In the genomic region with DNA sequence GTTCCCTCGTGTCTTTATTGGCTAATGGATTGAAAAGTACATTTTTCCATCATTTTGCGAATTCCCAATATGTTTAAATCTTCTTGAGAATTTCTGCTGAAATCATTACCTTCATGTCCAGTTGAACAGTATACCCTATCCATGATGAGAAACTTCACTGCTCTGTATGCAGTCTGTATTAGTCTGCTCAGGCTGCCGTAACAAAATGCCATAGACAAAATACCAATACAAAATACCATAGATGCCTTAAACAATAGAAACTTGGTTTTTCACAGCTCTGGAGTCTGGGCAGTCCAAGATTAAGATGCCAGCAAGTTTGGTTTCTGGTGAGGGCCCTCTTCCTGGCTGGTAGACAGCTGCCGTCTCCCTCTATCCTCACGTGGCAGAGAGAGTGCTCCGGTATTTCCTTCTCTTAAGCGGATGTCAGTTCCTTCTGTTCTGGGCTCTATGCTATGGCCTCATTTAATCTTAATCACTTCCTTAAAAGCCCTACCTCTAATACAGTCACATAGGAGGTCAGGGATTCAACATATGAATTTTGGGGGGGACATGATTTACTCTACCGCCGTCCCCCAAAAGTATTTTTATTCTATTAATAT, we compare ENCODE assay signal across 19 cellular contexts.
"Had no signal": no experiment of that assay in that cellular context is flagged by ENCODE, and none has a peak within 500 bp of the region (broad histone marks: within the 10 kb centered on the region; RNA-seq: fewer than 3 reads in every experiment).

No MANE protein-coding gene starts in this region.

- H3K4me2 ChIP-seq: hepatocyte had no signal

- H3K4me3 ChIP-seq: ascending aorta, breast epithelium, esophagus squamous epithelium, hepatocyte, skin epidermis, thyroid gland, vagina had no signal

- H3K4me3 Mint-ChIP-seq: activated naive CD4-positive, alpha-beta T cell treated with anti-CD3 and anti-CD28 coated beads for 36 hours; dendritic cell treated with granulocyte-macrophage colony-stimulating factor and Interleukin-4, amounts not matched to agents 40 ng/mL and 50 ng/mL, for 4 days; natural killer cell; stimulated activated naive B cell treated with anti-CD40 and anti-IgM and Interleukin-4, amounts not matched to agents 10 μg/mL and 1 μg/mL and 100 μg/mL, for 72 hours had no signal

- H3K4me1 ChIP-seq: ascending aorta, breast epithelium, vagina had no signal

- H3K27ac ChIP-seq: ascending aorta, breast epithelium, esophagus squamous epithelium, hepatocyte, thyroid gland, vagina, WERI-Rb-1 had no signal

- H3K27me3 ChIP-seq: ascending aorta, breast epithelium, esophagus squamous epithelium, hepatocyte, thyroid gland, vagina had no signal

- H3K9me3 ChIP-seq: ascending aorta, breast epithelium, esophagus squamous epithelium, thyroid gland, vagina had no signal

- H3K4me1 Mint-ChIP-seq: natural killer cell had no signal

- H3K27ac Mint-ChIP-seq: activated naive CD4-positive, alpha-beta T cell treated with anti-CD3 and anti-CD28 coated beads for 36 hours; activated T-helper 2 cell treated with anti-CD3 and anti-CD28 coated beads, Interferon-gamma antibody, Interleukin-2, Interleukin-4, amounts not matched to agents 10 μg/mL and 5 μg/mL and 100 μg/mL, durations not matched to agents 14 hours and 24 hours and 36 hours; dendritic cell treated with granulocyte-macrophage colony-stimulating factor and Interleukin-4, amounts not matched to agents 40 ng/mL and 50 ng/mL, for 4 days; natural killer cell; stimulated activated naive B cell treated with anti-CD40 and anti-IgM and Interleukin-4, amounts not matched to agents 10 μg/mL and 1 μg/mL and 100 μg/mL, for 72 hours had no signal

- ATAC-seq: natural killer cell had no signal

- FAIRE-seq: endometrium had no signal

- H3K36me3 Mint-ChIP-seq: natural killer cell; stimulated activated naive B cell treated with anti-CD40 and anti-IgM and Interleukin-4, amounts not matched to agents 10 μg/mL and 1 μg/mL and 100 μg/mL, for 72 hours had no signal

- H2AFZ ChIP-seq: hepatocyte had no signal

- H3K36me3 ChIP-seq: ascending aorta, breast epithelium, esophagus squamous epithelium, thyroid gland, vagina had no signal

- DNase-seq: activated CD4-positive, alpha-beta T cell treated with anti-CD3 and anti-CD28 coated beads, Interleukin-2, amount 50 U/mL, for 48 hours; activated naive CD4-positive, alpha-beta T cell treated with anti-CD3 and anti-CD28 coated beads for 36 hours; esophagus squamous epithelium; islet precursor cell; natural killer cell; posterior cingulate gyrus; stimulated activated CD4-positive, alpha-beta T cell treated with anti-CD3 and anti-CD28 coated beads, Interleukin-15, amount 100 ng/mL, for 24 hours; stimulated activated CD4-positive, alpha-beta T cell treated with anti-CD3 and anti-CD28 coated beads, Interleukin-4, amount 100 ng/mL, for 1 hour; stimulated activated naive B cell treated with anti-CD40 and anti-IgM and Interleukin-4, amounts not matched to agents 10 μg/mL and 1 μg/mL and 100 μg/mL, for 72 hours; thyroid gland; WERI-Rb-1 had no signal

- H3K9me3 Mint-ChIP-seq: activated naive CD4-positive, alpha-beta T cell treated with anti-CD3 and anti-CD28 coated beads for 36 hours; activated T-helper 2 cell treated with anti-CD3 and anti-CD28 coated beads, Interferon-gamma antibody, Interleukin-2, Interleukin-4, amounts not matched to agents 10 μg/mL and 5 μg/mL and 100 μg/mL, durations not matched to agents 14 hours and 24 hours and 36 hours; dendritic cell treated with granulocyte-macrophage colony-stimulating factor and Interleukin-4, amounts not matched to agents 40 ng/mL and 50 ng/mL, for 4 days; natural killer cell; stimulated activated naive B cell treated with anti-CD40 and anti-IgM and Interleukin-4, amounts not matched to agents 10 μg/mL and 1 μg/mL and 100 μg/mL, for 72 hours had no signal
